Comparison of ENCODE assay signal across 8 cellular contexts in the genomic region with DNA sequence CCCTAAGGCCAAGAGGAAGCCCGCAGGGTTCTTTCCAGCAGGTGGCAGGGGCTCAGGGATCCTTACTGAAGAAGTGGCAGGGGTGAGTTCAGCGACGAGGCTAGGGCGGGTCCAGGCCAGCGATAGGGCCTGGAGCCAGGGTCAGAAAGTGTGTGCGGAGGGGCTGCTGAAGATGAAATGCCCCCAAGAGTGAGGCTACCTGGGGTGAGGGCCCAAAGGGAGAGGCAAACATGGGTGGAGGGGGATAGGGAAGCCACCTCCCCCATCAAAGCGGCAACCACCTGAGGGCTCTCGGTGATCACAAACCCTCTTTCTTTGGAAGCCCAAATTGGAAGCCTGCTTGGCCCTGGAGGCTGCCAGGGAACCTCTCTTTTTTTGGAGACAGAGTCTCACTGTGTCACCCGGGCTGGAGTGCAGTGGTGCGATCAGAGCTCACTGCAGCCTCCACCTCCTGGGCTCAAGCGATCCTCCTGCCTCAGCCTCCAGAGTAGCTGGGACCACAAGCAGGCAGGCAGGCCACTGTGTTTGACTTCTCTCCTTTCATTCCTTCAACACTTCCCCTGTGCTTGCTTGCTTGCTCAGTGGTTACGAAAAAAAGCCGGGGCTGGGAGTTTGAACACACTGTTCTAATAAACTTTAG. TPM values are rescaled to one million over a fixed set of nuclear protein-coding genes. Genes with fewer than 3 reads are reported as not detected.
DNase-seq lines count a peak whose midpoint lies in the region; ATAC-seq and TF ChIP-seq lines count a peak whose summit lies in the region.

No MANE protein-coding gene starts in this region.

- peak overlapping the region in 3 of 5 donors; percentile 61 to 87 (median 80) for H3K27ac ChIP-seq in stomach

- DNase-seq in activated CD4-positive, alpha-beta T cell treated with anti-CD3 and anti-CD28 coated beads for 36 hours: no peak
- no peak for DNase-seq in activated CD4-positive, alpha-beta T cell treated with anti-CD3 and anti-CD28 coated beads for 1 hour
- DNase-seq in activated CD8-positive, alpha-beta T cell treated with anti-CD3 and anti-CD28 coated beads for 36 hours: no peak
- DNase-seq in stomach (no peak), kidney tubule cell (ENCODE audit: low spot score) (no peak), DMS 273 (lab: John Stamatoyannopoulos, UW; ENCODE audit: unreplicated experiment) (no peak), NCI-H345 treated with DMSO at 0.1 percent for 48 hours (lab: John Stamatoyannopoulos, UW; ENCODE audit: unreplicated experiment) (no peak)

- H3K36me3 ChIP-seq in stomach: peaks cover 30 to 38% (median 38%) of the 10 kb centered on the region in 4 donors

- intact Hi-C loops in activated CD4-positive, alpha-beta T cell treated with anti-CD3 and anti-CD28 coated beads for 36 hours (cut with DNase I, micrococcal nuclease): loop anchor here in 1 of 2 experiments (1.0 to 5.0 kb wide), 2 partner anchors 24 to 1464 kb away; no protein-coding TSS in a partner anchor
- intact Hi-C loops in activated CD8-positive, alpha-beta T cell treated with anti-CD3 and anti-CD28 coated beads for 36 hours (cut with micrococcal nuclease): no loop called here
- intact Hi-C loops in stomach (cut with DNase I; ENCODE audit: low total_unique reads): no loop called here

- no peak for TF ChIP-seq EP300 in stomach (IDR thresholded peaks at IDR 0.05)

- no peaks in the 10 kb centered on the region for H3K27me3 Mint-ChIP-seq in activated CD4-positive, alpha-beta T cell treated with anti-CD3 and anti-CD28 coated beads for 36 hours
- H3K27me3 Mint-ChIP-seq in activated CD8-positive, alpha-beta T cell treated with anti-CD3 and anti-CD28 coated beads for 36 hours: no peaks in the 10 kb centered on the region

- H3K27me3 ChIP-seq in stomach: no peaks in the 10 kb centered on the region

- CTCF ChIA-PET in activated CD4-positive, alpha-beta T cell treated with anti-CD3 and anti-CD28 coated beads for 36 hours (lab: Charles Lee): interaction anchor here (0.7 to 2.1 kb wide), 5 partner anchors 13 to 141 kb away, joined by 3 to 8 read pairs (median 3); no protein-coding TSS in a partner anchor
- CTCF ChIA-PET in activated CD8-positive, alpha-beta T cell treated with anti-CD3 and anti-CD28 coated beads for 36 hours (lab: Charles Lee): interaction anchor here (0.7 to 2.1 kb wide), 3 partner anchors 14 to 25 kb away, joined by 3 to 7 read pairs (median 4); no protein-coding TSS in a partner anchor

- H3K9me3 Mint-ChIP-seq in activated CD4-positive, alpha-beta T cell treated with anti-CD3 and anti-CD28 coated beads for 36 hours (ENCODE audit: low read depth): no peaks in the 10 kb centered on the region
- H3K9me3 Mint-ChIP-seq in activated CD8-positive, alpha-beta T cell treated with anti-CD3 and anti-CD28 coated beads for 36 hours: no peaks in the 10 kb centered on the region

- WGBS in stomach, 5 donors: 39 to 49% (median 47%) methylated on average over 11 to 13 of the region's 13 CpGs

- peak overlapping the region; percentile 65 for H3K4me3 ChIP-seq in iPS-18c (ENCODE audit: insufficient read depth, low read depth, low read length)
- H3K4me3 ChIP-seq in stomach: peak overlapping the region; percentile 51 to 64 (median 60)

- H3K9me3 ChIP-seq in iPS-18c (ENCODE audit: control insufficient read depth, insufficient read depth, low read length): no peaks in the 10 kb centered on the region
- H3K9me3 ChIP-seq in stomach: no peaks in the 10 kb centered on the region

- peaks cover 14% of the 10 kb centered on the region for H3K4me1 Mint-ChIP-seq in activated CD4-positive, alpha-beta T cell treated with anti-CD3 and anti-CD28 coated beads for 36 hours
- H3K4me1 Mint-ChIP-seq in activated CD8-positive, alpha-beta T cell treated with anti-CD3 and anti-CD28 coated beads for 36 hours (ENCODE audit: low read depth): peaks cover 15% of the 10 kb centered on the region

- TF ChIP-seq CTCF in activated CD8-positive, alpha-beta T cell treated with anti-CD3 and anti-CD28 coated beads for 36 hours (IDR thresholded peaks at IDR 0.05): peak; percentile 15
- peak in 1 of 7 experiments; percentile 27 for TF ChIP-seq CTCF in stomach (IDR thresholded peaks at IDR 0.05)

- peaks cover 19 to 28% (median 23%) of the 10 kb centered on the region in 4 donors for H3K4me1 ChIP-seq in stomach

- no peak for TF ChIP-seq POLR2A in stomach (IDR thresholded peaks at IDR 0.05)

- H3K27ac Mint-ChIP-seq in activated CD4-positive, alpha-beta T cell treated with anti-CD3 and anti-CD28 coated beads for 36 hours: no peak overlapping the region
- H3K27ac Mint-ChIP-seq in activated CD8-positive, alpha-beta T cell treated with anti-CD3 and anti-CD28 coated beads for 36 hours: no peak overlapping the region

- peak overlapping the region; percentile 77 for H3K4me3 Mint-ChIP-seq in activated CD4-positive, alpha-beta T cell treated with anti-CD3 and anti-CD28 coated beads for 36 hours
- peak overlapping the region; percentile 81 for H3K4me3 Mint-ChIP-seq in activated CD8-positive, alpha-beta T cell treated with anti-CD3 and anti-CD28 coated beads for 36 hours

- POLR2A ChIA-PET in activated CD4-positive, alpha-beta T cell treated with anti-CD3 and anti-CD28 coated beads for 36 hours (lab: Charles Lee): interaction anchor here (0.5 kb wide), 1 partner anchor 254 kb away, joined by 3 read pairs; no protein-coding TSS in a partner anchor
- POLR2A ChIA-PET in activated CD8-positive, alpha-beta T cell treated with anti-CD3 and anti-CD28 coated beads for 36 hours (lab: Charles Lee): interaction anchor here (0.6 kb wide), 1 partner anchor 45 kb away, joined by 3 read pairs; no protein-coding TSS in a partner anchor

- H3K36me3 Mint-ChIP-seq in activated CD4-positive, alpha-beta T cell treated with anti-CD3 and anti-CD28 coated beads for 36 hours (ENCODE audit: low read depth): peaks cover 10% of the 10 kb centered on the region
- H3K36me3 Mint-ChIP-seq in activated CD8-positive, alpha-beta T cell treated with anti-CD3 and anti-CD28 coated beads for 36 hours (ENCODE audit: low read depth): peaks cover 3% of the 10 kb centered on the region

- no peak for ATAC-seq in activated CD4-positive, alpha-beta T cell treated with anti-CD3 and anti-CD28 coated beads for 36 hours
- no peak for ATAC-seq in activated CD8-positive, alpha-beta T cell treated with anti-CD3 and anti-CD28 coated beads for 36 hours

RNA-seq across cellular contexts. Expression of a gene that starts 1.2 kb away (rescaled TPM):
- 1 to 10 TPM; 7.9 to 8.4 TPM for total RNA-seq in activated CD4-positive, alpha-beta T cell treated with anti-CD3 and anti-CD28 coated beads for 36 hours
- total RNA-seq in activated CD8-positive, alpha-beta T cell treated with anti-CD3 and anti-CD28 coated beads for 36 hours: 1 to 10 TPM; 5.8 to 8.2 TPM
- 1 to 10 TPM in 1 of 5 donors, not detected in 4; 1.3 TPM for total RNA-seq in stomach
- polyA plus RNA-seq in stomach: 1 to 10 TPM in 1 of 3 donors, under 1 TPM in 2; 0.15 to 1.4 (median 0.31) TPM

RNA-seq across cellular contexts. Expression of a gene that starts 35.0 kb away (rescaled TPM):
- 10 to 100 TPM; 39.3 to 49.8 TPM for total RNA-seq in activated CD4-positive, alpha-beta T cell treated with anti-CD3 and anti-CD28 coated beads for 36 hours
- total RNA-seq in activated CD8-positive, alpha-beta T cell treated with anti-CD3 and anti-CD28 coated beads for 36 hours: 10 to 100 TPM; 43.4 to 46.8 TPM
- 100 to 1,000 TPM in 1 of 5 donors, 10 to 100 TPM in 4; 10.1 to 164 (median 25.7) TPM for total RNA-seq in stomach
- polyA plus RNA-seq in stomach: 10 to 100 TPM; 10.1 to 15.5 (median 15.2) TPM

RNA-seq across cellular contexts. Expression of a gene that starts 50.1 kb away (rescaled TPM):
- 10 to 100 TPM; 22.5 to 28.8 TPM for total RNA-seq in activated CD4-positive, alpha-beta T cell treated with anti-CD3 and anti-CD28 coated beads for 36 hours
- 10 to 100 TPM; 25.6 to 27.7 TPM for total RNA-seq in activated CD8-positive, alpha-beta T cell treated with anti-CD3 and anti-CD28 coated beads for 36 hours
- 10 to 100 TPM in 2 of 5 donors, 1 to 10 TPM in 2, not detected in 1; 3.5 to 31.9 (median 15.8) TPM for total RNA-seq in stomach
- polyA plus RNA-seq in stomach: 1 to 10 TPM; 5.0 to 7.6 (median 6.6) TPM
